Comparison of ENCODE assay signal across 1 cellular context in genomic region chr11:20050048-20050447, GRCh38.
TF ChIP-seq lines count a peak whose summit lies in the region.

No MANE protein-coding gene starts in this region.

TF ChIP-seq in H1, 55 proteins besides CTCF, POLR2A, EP300 and RAD21:
- no peak for TF ChIP-seq EGR1 (IDR thresholded peaks at IDR 0.05; ENCODE audit: borderline replicate concordance, low read depth, low read length)
- TF ChIP-seq GTF2F1 (IDR thresholded peaks at IDR 0.05; ENCODE audit: borderline replicate concordance, low read depth, low read length), result no peak
- no peak for TF ChIP-seq TAF1 (IDR thresholded peaks at IDR 0.05; ENCODE audit: low read depth, low read length)
- no peak for TF ChIP-seq JUND (IDR thresholded peaks at IDR 0.05; ENCODE audit: low read length)
